In genomic region chr16:29974291-29975133, GRCh38 we compare ENCODE assay signal across 1 cellular context.
TF ChIP-seq lines count a peak whose summit lies in the region.

No MANE protein-coding gene starts in this region.

TF ChIP-seq in HepG2, 621 proteins besides CTCF, POLR2A, EP300 and RAD21 (continues in another document):
- TF ChIP-seq MTF2 (CRISPR knock-in tag; IDR thresholded peaks at IDR 0.05; ENCODE audit: borderline replicate concordance) (no peak), ZNF782 (CRISPR knock-in tag; IDR thresholded peaks at IDR 0.05; ENCODE audit: borderline replicate concordance) (no peak), HNRNPLL (IDR thresholded peaks at IDR 0.05; ENCODE audit: low read depth, low read length, poor library complexity, severe bottlenecking) (no peak), RXRB (CRISPR knock-in tag; IDR thresholded peaks at IDR 0.05; ENCODE audit: borderline replicate concordance) (no peak), KAT2B (IDR thresholded peaks at IDR 0.05; ENCODE audit: borderline replicate concordance, low read depth, low read length) (no peak), FOSL2 (CRISPR knock-in tag; IDR thresholded peaks at IDR 0.05) (no peak), ZNF773 (CRISPR knock-in tag; IDR thresholded peaks at IDR 0.05; ENCODE audit: borderline replicate concordance) (0 out of 2 replicates have a peak, but pooled peaks have one; percentile 20), ZNF292 (CRISPR knock-in tag; IDR thresholded peaks at IDR 0.05; ENCODE audit: borderline replicate concordance, low read depth) (no peak), MXD4 (CRISPR knock-in tag; IDR thresholded peaks at IDR 0.05) (0 out of 2 replicates have a peak, but pooled peaks have one; percentile 20), ZNF160 (CRISPR knock-in tag; IDR thresholded peaks at IDR 0.05) (0 out of 2 replicates have a peak, but pooled peaks have one; percentile 20), THRA (CRISPR knock-in tag; IDR thresholded peaks at IDR 0.05; ENCODE audit: borderline replicate concordance) (0 out of 2 replicates have a peak, but pooled peaks have one; percentile 15), ZNF136 (CRISPR knock-in tag; IDR thresholded peaks at IDR 0.05; ENCODE audit: low read depth) (no peak), ZMYM4 (CRISPR knock-in tag; IDR thresholded peaks at IDR 0.05) (no peak), ZNF280B (CRISPR knock-in tag; IDR thresholded peaks at IDR 0.05; ENCODE audit: borderline replicate concordance) (0 out of 2 replicates have a peak, but pooled peaks have one; percentile 59), DBP (CRISPR knock-in tag; IDR thresholded peaks at IDR 0.05; ENCODE audit: not compliant biosample characterization) (no peak), ZNF460 (CRISPR knock-in tag; IDR thresholded peaks at IDR 0.05; ENCODE audit: borderline replicate concordance) (no peak), ETV5 (CRISPR knock-in tag; IDR thresholded peaks at IDR 0.05; ENCODE audit: borderline replicate concordance) (peak; percentile 13; the same call in 1 of the 2 replicates), ZNF296 (CRISPR knock-in tag; conservative IDR thresholded peaks at IDR 0.05) (0 out of 2 replicates have a peak, but pooled peaks have one; percentile 8), NONO (IDR thresholded peaks at IDR 0.05) (no peak), NONO (CRISPR knock-in tag; conservative IDR thresholded peaks at IDR 0.05) (0 out of 2 replicates have a peak, but pooled peaks have one; percentile 34), NFYB (CRISPR knock-in tag; IDR thresholded peaks at IDR 0.05) (no peak), PRDM4 (CRISPR knock-in tag; IDR thresholded peaks at IDR 0.05; ENCODE audit: borderline replicate concordance) (no peak), FOSL1 (CRISPR knock-in tag; IDR thresholded peaks at IDR 0.05; ENCODE audit: borderline replicate concordance) (no peak), GATA4 (IDR thresholded peaks at IDR 0.05; ENCODE audit: borderline replicate concordance, low read depth) (no peak), ZBTB40 (IDR thresholded peaks at IDR 0.05) (no peak), ZBTB40 (CRISPR knock-in tag; IDR thresholded peaks at IDR 0.05) (0 out of 2 replicates have a peak, but pooled peaks have one; percentile 27), SRSF1 (optimal IDR thresholded peaks at IDR 0.05; ENCODE audit: low read depth, low read length) (peak; percentile 2), POLR2G (IDR thresholded peaks at IDR 0.05; ENCODE audit: low read depth, low read length) (no peak), ZBTB37 (CRISPR knock-in tag; IDR thresholded peaks at IDR 0.05) (no peak), TFDP1 (CRISPR knock-in tag; IDR thresholded peaks at IDR 0.05; ENCODE audit: borderline replicate concordance) (0 out of 2 replicates have a peak, but pooled peaks have one; percentile 10), ZNF619 (CRISPR knock-in tag; IDR thresholded peaks at IDR 0.05) (peak; percentile 59; the same call in 1 of the 2 replicates), NFE2L1 (CRISPR knock-in tag; IDR thresholded peaks at IDR 0.05; ENCODE audit: borderline replicate concordance) (no peak), TCF12 (IDR thresholded peaks at IDR 0.05) (no peak), TCF12 (CRISPR knock-in tag; IDR thresholded peaks at IDR 0.05) (0 out of 2 replicates have a peak, but pooled peaks have one; percentile 16), JUN (CRISPR knock-in tag; IDR thresholded peaks at IDR 0.05) (peak; percentile 44; the same call in 1 of the 2 replicates), ZNF143 (CRISPR knock-in tag; IDR thresholded peaks at IDR 0.05) (no peak), ZNF138 (CRISPR knock-in tag; IDR thresholded peaks at IDR 0.05; ENCODE audit: low read depth) (0 out of 2 replicates have a peak, but pooled peaks have one; percentile 4), GFI1 (CRISPR knock-in tag; IDR thresholded peaks at IDR 0.05; ENCODE audit: borderline replicate concordance) (no peak), USF2 (IDR thresholded peaks at IDR 0.05; ENCODE audit: low read depth, low read length) (0 out of 2 replicates have a peak, but pooled peaks have one; percentile 7), USF2 (CRISPR knock-in tag; IDR thresholded peaks at IDR 0.05; ENCODE audit: borderline replicate concordance) (no peak), GABPB1 (CRISPR knock-in tag; IDR thresholded peaks at IDR 0.05) (no peak), ZNF768 (CRISPR knock-in tag; IDR thresholded peaks at IDR 0.05) (0 out of 2 replicates have a peak, but pooled peaks have one; percentile 42), ATRX (CRISPR knock-in tag; IDR thresholded peaks at IDR 0.05; ENCODE audit: borderline replicate concordance) (0 out of 2 replicates have a peak, but pooled peaks have one; percentile 11)
